Comparison of ENCODE assay signal across 11 cellular contexts in the genomic region with DNA sequence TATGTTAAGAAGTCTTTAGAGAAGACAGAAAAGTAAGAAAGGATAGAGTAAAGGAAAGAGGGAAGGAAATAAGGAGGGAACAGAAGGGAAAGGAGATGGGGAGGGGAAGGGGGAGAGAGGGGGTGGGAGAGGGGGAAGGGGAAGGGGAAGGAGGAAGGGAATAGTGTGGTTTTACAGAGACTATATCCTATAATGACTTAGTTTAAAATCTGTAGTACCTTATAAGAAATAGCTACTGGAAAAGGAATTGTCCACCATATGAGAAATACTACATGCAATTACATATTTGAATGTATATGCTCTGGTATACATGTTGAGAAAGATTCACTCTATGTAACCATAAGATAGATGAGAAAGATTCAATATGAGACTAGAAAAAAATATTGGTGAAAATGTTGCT.
"Had no signal": no experiment of that assay in that cellular context is flagged by ENCODE, and none has a peak within 500 bp of the region (broad histone marks: within the 10 kb centered on the region; RNA-seq: fewer than 3 reads in every experiment).

No MANE protein-coding gene starts in this region.

- DNase-seq: GM23248, GOT3, H7, H9, HCEC 1CT, HFFc6 had no signal

- FAIRE-seq: H1, H54 had no signal

- ATAC-seq: GM23338, HCT116 had no signal

- H3K9me3 ChIP-seq: HAP-1 had no signal

- H3K4me2 ChIP-seq: GM23338 had no signal

- H3K9ac ChIP-seq: GM23248 had no signal

- H3K27ac ChIP-seq: GM23248 had no signal

- H3K36me3 ChIP-seq: HAP-1 had no signal

- H2AFZ ChIP-seq: GM23248, GM23338 had no signal

- H3K4me1 ChIP-seq: HAP-1 had no signal

- H3K4me3 ChIP-seq: GM23248, GM23338, HAP-1 had no signal
